1 cellular context compared by ENCODE assay signal in genomic region chr1:58855351-58856165, GRCh38.
TF ChIP-seq lines count a peak whose summit lies in the region.

No MANE protein-coding gene starts in this region.

TF ChIP-seq in H1, 55 proteins besides CTCF, POLR2A, EP300 and RAD21 (continued from another document):
- TF ChIP-seq, protein P1, sequence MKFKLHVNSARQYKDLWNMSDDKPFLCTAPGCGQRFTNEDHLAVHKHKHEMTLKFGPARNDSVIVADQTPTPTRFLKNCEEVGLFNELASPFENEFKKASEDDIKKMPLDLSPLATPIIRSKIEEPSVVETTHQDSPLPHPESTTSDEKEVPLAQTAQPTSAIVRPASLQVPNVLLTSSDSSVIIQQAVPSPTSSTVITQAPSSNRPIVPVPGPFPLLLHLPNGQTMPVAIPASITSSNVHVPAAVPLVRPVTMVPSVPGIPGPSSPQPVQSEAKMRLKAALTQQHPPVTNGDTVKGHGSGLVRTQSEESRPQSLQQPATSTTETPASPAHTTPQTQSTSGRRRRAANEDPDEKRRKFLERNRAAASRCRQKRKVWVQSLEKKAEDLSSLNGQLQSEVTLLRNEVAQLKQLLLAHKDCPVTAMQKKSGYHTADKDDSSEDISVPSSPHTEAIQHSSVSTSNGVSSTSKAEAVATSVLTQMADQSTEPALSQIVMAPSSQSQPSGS (IDR thresholded peaks at IDR 0.05; ENCODE audit: low read length): no peak
- TF ChIP-seq RBBP5 (IDR thresholded peaks at IDR 0.05; ENCODE audit: borderline replicate concordance, low read depth, low read length): no peak
- TF ChIP-seq TEAD4 (IDR thresholded peaks at IDR 0.05; ENCODE audit: low read depth, low read length): no peak
- no peak for TF ChIP-seq TAF1 (IDR thresholded peaks at IDR 0.05; ENCODE audit: low read depth, low read length)
- no peak for TF ChIP-seq PHF8 (conservative IDR thresholded peaks at IDR 0.05; ENCODE audit: low read depth, low read length)
- TF ChIP-seq YY1 (IDR thresholded peaks at IDR 0.05; ENCODE audit: low read depth, low read length): no peak
- no peak for TF ChIP-seq TCF12 (IDR thresholded peaks at IDR 0.05; ENCODE audit: low read depth, low read length)
